In genomic region chr9:128689820-128690683, GRCh38 we compare ENCODE assay signal across 8 cellular contexts. TPM values are rescaled to one million over a fixed set of nuclear protein-coding genes. Genes with fewer than 3 reads are reported as not detected.
DNase-seq lines count a peak whose midpoint lies in the region; ATAC-seq and TF ChIP-seq lines count a peak whose summit lies in the region.

No MANE protein-coding gene starts in this region.

- no peaks in the 10 kb centered on the region for H3K27me3 ChIP-seq in suprapubic skin

- peak overlapping the region; percentile 81 for H3K27ac ChIP-seq in epithelial cell of prostate
- peak overlapping the region; percentile 95 for H3K27ac ChIP-seq in suprapubic skin

- peaks cover 39% of the 10 kb centered on the region for H3K4me1 ChIP-seq in suprapubic skin

- no peak for ATAC-seq in activated CD4-positive, alpha-beta T cell treated with anti-CD3 and anti-CD28 coated beads for 36 hours
- ATAC-seq in activated CD8-positive, alpha-beta memory T cell treated with anti-CD3 and anti-CD28 coated beads, Interleukin-2, amount 10 ng/mL, durations not matched to agents 7 days and 5 days: no peak

- DNase-seq in activated CD4-positive, alpha-beta T cell treated with anti-CD3 and anti-CD28 coated beads for 36 hours: peak; percentile 71
- no peak for DNase-seq in activated CD4-positive, alpha-beta T cell treated with anti-CD3 and anti-CD28 coated beads for 1 hour
- DNase-seq in NCI-H1930 (lab: John Stamatoyannopoulos, UW): peak; percentile 32 to 48
- DNase-seq in activated CD8-positive, alpha-beta memory T cell treated with anti-CD3 and anti-CD28 coated beads, Interleukin-2, amount 10 ng/mL, durations not matched to agents 7 days and 5 days: peak; percentile 57
- no peak for DNase-seq in epithelial cell of prostate (ENCODE audit: low read depth, low spot score)
- DNase-seq in myocyte (ENCODE audit: low read depth): peak; percentile 52
- DNase-seq in suprapubic skin (ENCODE audit: low spot score in 2 of 2): no peak
- no peak for DNase-seq in DMS153 treated with DMSO at 0.1 percent for 48 hours (lab: John Stamatoyannopoulos, UW; ENCODE audit: unreplicated experiment)

- peaks cover 46% of the 10 kb centered on the region for H3K36me3 Mint-ChIP-seq in activated CD4-positive, alpha-beta T cell treated with anti-CD3 and anti-CD28 coated beads for 36 hours (ENCODE audit: low read depth)
- peaks cover 35% of the 10 kb centered on the region for H3K36me3 Mint-ChIP-seq in activated CD8-positive, alpha-beta memory T cell treated with anti-CD3 and anti-CD28 coated beads, Interleukin-2, amount 10 ng/mL, durations not matched to agents 7 days and 5 days

- no peak for TF ChIP-seq POLR2A in suprapubic skin (IDR thresholded peaks at IDR 0.05)

- POLR2A ChIA-PET in activated CD4-positive, alpha-beta T cell treated with anti-CD3 and anti-CD28 coated beads for 36 hours (lab: Charles Lee): interaction anchor here (0.6 to 1.3 kb wide), 2 partner anchors 137 to 212 kb away, joined by 3 to 6 read pairs; partner anchors contain the start of gene SPTAN1

- peaks cover 32% of the 10 kb centered on the region for H3K36me3 ChIP-seq in suprapubic skin

- no peak for TF ChIP-seq CTCF in suprapubic skin (IDR thresholded peaks at IDR 0.05)

- H3K4me1 Mint-ChIP-seq in activated CD4-positive, alpha-beta T cell treated with anti-CD3 and anti-CD28 coated beads for 36 hours: peaks cover 56% of the 10 kb centered on the region
- peaks cover 61% of the 10 kb centered on the region for H3K4me1 Mint-ChIP-seq in activated CD8-positive, alpha-beta memory T cell treated with anti-CD3 and anti-CD28 coated beads, Interleukin-2, amount 10 ng/mL, durations not matched to agents 7 days and 5 days

- H3K9me3 Mint-ChIP-seq in activated CD4-positive, alpha-beta T cell treated with anti-CD3 and anti-CD28 coated beads for 36 hours (ENCODE audit: low read depth): no peaks in the 10 kb centered on the region
- H3K9me3 Mint-ChIP-seq in activated CD8-positive, alpha-beta memory T cell treated with anti-CD3 and anti-CD28 coated beads, Interleukin-2, amount 10 ng/mL, durations not matched to agents 7 days and 5 days (ENCODE audit: low read depth): no peaks in the 10 kb centered on the region

- H3K9me3 ChIP-seq in suprapubic skin: no peaks in the 10 kb centered on the region

- H3K4me3 Mint-ChIP-seq in activated CD4-positive, alpha-beta T cell treated with anti-CD3 and anti-CD28 coated beads for 36 hours: peak overlapping the region; percentile 99
- H3K4me3 Mint-ChIP-seq in activated CD8-positive, alpha-beta memory T cell treated with anti-CD3 and anti-CD28 coated beads, Interleukin-2, amount 10 ng/mL, durations not matched to agents 7 days and 5 days: peak overlapping the region; percentile 97

- CTCF ChIA-PET in activated CD4-positive, alpha-beta T cell treated with anti-CD3 and anti-CD28 coated beads for 36 hours (lab: Charles Lee): interaction anchor here (1.0 to 4.4 kb wide), 2 partner anchors 12 to 13 kb away, joined by 3 to 24 read pairs; partner anchors contain the start of gene PKN3
- CTCF ChIA-PET in activated CD8-positive, alpha-beta memory T cell treated with anti-CD3 and anti-CD28 coated beads, Interleukin-2, amount 10 ng/mL, durations not matched to agents 7 days and 5 days (lab: Charles Lee): interaction anchor here (1.2 to 5.5 kb wide), 4 partner anchors 11 to 128 kb away, joined by 3 to 44 read pairs (median 4); partner anchors contain the start of genes ENDOG and PKN3

- under 1% methylated on average over 16 of the region's 83 CpGs for WGBS in suprapubic skin

- peak overlapping the region; percentile 100 for H3K27ac Mint-ChIP-seq in activated CD4-positive, alpha-beta T cell treated with anti-CD3 and anti-CD28 coated beads for 36 hours
- H3K27ac Mint-ChIP-seq in activated CD8-positive, alpha-beta memory T cell treated with anti-CD3 and anti-CD28 coated beads, Interleukin-2, amount 10 ng/mL, durations not matched to agents 7 days and 5 days: peak overlapping the region; percentile 94

- TF ChIP-seq EP300 in suprapubic skin (IDR thresholded peaks at IDR 0.05): no peak

- H3K4me3 ChIP-seq in suprapubic skin: peak overlapping the region; percentile 71

- intact Hi-C loops in activated CD4-positive, alpha-beta T cell treated with anti-CD3 and anti-CD28 coated beads for 36 hours (cut with DNase I, micrococcal nuclease): loop anchor here (1.0 to 5.0 kb wide), 21 partner anchors 12 to 903 kb away; partner anchors contain the start of genes DOLK (in 2 of the 2), ENDOG (in 2 of the 2), NUP188 (in 2 of the 2) and ZDHHC12 (in 2 of the 2)

- no peaks in the 10 kb centered on the region for H3K27me3 Mint-ChIP-seq in activated CD4-positive, alpha-beta T cell treated with anti-CD3 and anti-CD28 coated beads for 36 hours
- H3K27me3 Mint-ChIP-seq in activated CD8-positive, alpha-beta memory T cell treated with anti-CD3 and anti-CD28 coated beads, Interleukin-2, amount 10 ng/mL, durations not matched to agents 7 days and 5 days: no peaks in the 10 kb centered on the region

RNA-seq across cellular contexts. Expression of gene SET, which starts 1.0 kb away (rescaled TPM):
- 100 to 1,000 TPM; 673 to 682 TPM for total RNA-seq in activated CD4-positive, alpha-beta T cell treated with anti-CD3 and anti-CD28 coated beads for 36 hours
- 100 to 1,000 TPM; 436 to 623 TPM for total RNA-seq in activated CD8-positive, alpha-beta memory T cell treated with anti-CD3 and anti-CD28 coated beads, Interleukin-2, amount 10 ng/mL, durations not matched to agents 7 days and 5 days
- 382 and 394 TPM in 2 replicates for total RNA-seq in myocyte
- 216 TPM for polyA plus RNA-seq in myocyte (2012)
- 100 to 1,000 TPM; 101 to 166 (median 161) TPM for total RNA-seq in suprapubic skin

RNA-seq across cellular contexts. Expression of gene PKN3, which starts 12.3 kb away (rescaled TPM):
- total RNA-seq in activated CD4-positive, alpha-beta T cell treated with anti-CD3 and anti-CD28 coated beads for 36 hours: 10 to 100 TPM; 14.6 to 14.9 TPM
- 1 to 10 TPM; 8.1 to 9.1 TPM for total RNA-seq in activated CD8-positive, alpha-beta memory T cell treated with anti-CD3 and anti-CD28 coated beads, Interleukin-2, amount 10 ng/mL, durations not matched to agents 7 days and 5 days
- total RNA-seq in myocyte: 2.0 TPM in 2 replicates
- polyA plus RNA-seq in myocyte (2012): 2.2 TPM
- 1 to 10 TPM; 3.4 to 6.0 (median 4.4) TPM for total RNA-seq in suprapubic skin

RNA-seq across cellular contexts. Expression of gene DYNC2I2, which starts 33.4 kb away (rescaled TPM):
- 10 to 100 TPM; 26.7 to 35.7 TPM for total RNA-seq in activated CD4-positive, alpha-beta T cell treated with anti-CD3 and anti-CD28 coated beads for 36 hours
- 10 to 100 TPM; 52.5 to 67.8 TPM for total RNA-seq in activated CD8-positive, alpha-beta memory T cell treated with anti-CD3 and anti-CD28 coated beads, Interleukin-2, amount 10 ng/mL, durations not matched to agents 7 days and 5 days
- 98.8 and 116 TPM in 2 replicates for total RNA-seq in myocyte
- 74.3 TPM for polyA plus RNA-seq in myocyte (2012)
- total RNA-seq in suprapubic skin: 10 to 100 TPM; 43.5 to 52.4 (median 45.8) TPM

RNA-seq across cellular contexts. Expression of gene ZDHHC12, which starts 33.9 kb away (rescaled TPM):
- 10 to 100 TPM; 45.3 to 49.5 TPM for total RNA-seq in activated CD4-positive, alpha-beta T cell treated with anti-CD3 and anti-CD28 coated beads for 36 hours
- total RNA-seq in activated CD8-positive, alpha-beta memory T cell treated with anti-CD3 and anti-CD28 coated beads, Interleukin-2, amount 10 ng/mL, durations not matched to agents 7 days and 5 days: 10 to 100 TPM; 67.8 to 90.0 TPM
- total RNA-seq in myocyte (18.9 and 28.7 TPM in 2 replicates), suprapubic skin (10 to 100 TPM; 31.5 to 90.5 (median 75.0) TPM)
- polyA plus RNA-seq in myocyte (2012): 16.2 TPM

Comparison
In these comparisons a context has a peak if more than half of its experiments do, and no peak if none do; other contexts are left out.
1. DNase-seq: peak in activated CD4-positive, alpha-beta T cell treated with anti-CD3 and anti-CD28 coated beads for 36 hours (single experiment), NCI-H1930 (2 of 2), activated CD8-positive, alpha-beta memory T cell treated with anti-CD3 and anti-CD28 coated beads, Interleukin-2, amount 10 ng/mL, durations not matched to agents 7 days and 5 days (single experiment) and myocyte (single experiment); none in activated CD4-positive, alpha-beta T cell treated with anti-CD3 and anti-CD28 coated beads for 1 hour (single experiment), epithelial cell of prostate (single experiment), suprapubic skin (0 of 2) and DMS153 treated with DMSO at 0.1 percent for 48 hours (single experiment).